In the genomic region with DNA sequence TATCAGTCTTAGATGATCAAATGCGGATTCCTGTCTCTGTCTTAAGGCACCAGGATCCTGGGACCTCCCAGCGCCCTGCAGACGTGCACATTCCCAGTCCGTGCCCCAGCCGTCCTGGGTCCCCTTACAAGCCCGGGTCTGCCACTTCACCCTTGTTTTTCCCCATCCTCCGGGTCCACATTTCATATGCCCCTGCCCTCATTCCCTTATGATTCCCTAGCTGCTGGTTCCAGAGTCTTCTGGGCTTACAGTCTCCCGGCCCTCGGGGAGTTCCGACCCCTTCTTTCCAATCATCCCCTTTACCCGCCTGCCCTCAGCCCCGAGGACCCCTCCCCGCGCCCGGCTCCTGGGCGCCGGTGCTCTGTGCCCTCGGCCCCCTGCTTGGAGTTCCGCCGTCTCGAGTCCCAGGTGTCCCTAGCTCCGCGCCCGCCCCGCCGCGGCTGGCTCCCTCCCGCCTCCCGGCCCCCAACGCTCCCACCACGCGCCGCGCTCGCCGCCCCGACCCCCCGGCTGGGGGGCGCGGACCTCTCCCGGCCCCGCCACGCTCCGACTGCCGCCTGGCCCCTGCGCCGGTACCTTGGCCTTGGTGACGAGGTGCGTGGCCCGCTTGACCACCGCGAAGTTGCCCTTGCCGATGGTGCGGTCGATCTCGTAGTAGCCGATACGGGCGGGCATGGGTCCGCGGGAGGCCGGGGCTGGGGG, we compare ENCODE assay signal across 8 cellular contexts. TPM values are rescaled to one million over a fixed set of nuclear protein-coding genes. Genes with fewer than 3 reads are reported as not detected.
A peak's percentile ranks its signal among the peaks of the same experiment; 100 is the strongest.
DNase-seq lines count a peak whose midpoint lies in the region; ATAC-seq and TF ChIP-seq lines count a peak whose summit lies in the region.

No MANE protein-coding gene starts in this region.

- no TSS peak for BruUV-seq in OCI-LY7 (replicated peaks; lab: Mats Ljungman, UMichigan)

- H3K4me1 ChIP-seq in cardiac muscle cell (ENCODE audit: low read depth) (peaks cover 27% of the 10 kb centered on the region), OCI-LY7 (ENCODE audit: insufficient read depth, low read length, poor library complexity, severe bottlenecking) (peaks cover 37% of the 10 kb centered on the region), rectal smooth muscle tissue (ENCODE audit: control insufficient read depth, insufficient read depth, low read length) (peaks cover 27% of the 10 kb centered on the region)

- H3K36me3 ChIP-seq in cardiac muscle cell (no peaks in the 10 kb centered on the region), OCI-LY7 (ENCODE audit: insufficient read depth, low read length) (peaks cover 7% of the 10 kb centered on the region), rectal smooth muscle tissue (ENCODE audit: control insufficient read depth, insufficient read depth, low read length) (no peaks in the 10 kb centered on the region)

- H2AFZ ChIP-seq in OCI-LY7 (ENCODE audit: low read length): peak overlapping the region; percentile 17; the same call in 1 of the 2 replicates

- intact Hi-C loops in Right ventricle myocardium superior (cut with DNase I) (no loop called here), OCI-LY7 (cut with micrococcal nuclease; ENCODE audit: unreplicated experiment) (loop anchor here (2.0 to 10.0 kb wide), 3 partner anchors 113 to 219 kb away; no protein-coding TSS in a partner anchor)

- H3K4me2 ChIP-seq in OCI-LY7 (ENCODE audit: low read length): peak overlapping the region; percentile 85

- H3K27me3 ChIP-seq in cardiac muscle cell: no peaks in the 10 kb centered on the region
- H3K27me3 ChIP-seq in rectal smooth muscle tissue (ENCODE audit: control insufficient read depth, insufficient read depth, low read length): no peaks in the 10 kb centered on the region

- H3K9me2 ChIP-seq in OCI-LY7 (ENCODE audit: insufficient read depth, low read length): no peaks in the 10 kb centered on the region

- peaks cover 13% of the 10 kb centered on the region for H4K20me1 ChIP-seq in OCI-LY7 (ENCODE audit: insufficient read depth, low read length)

- H3K9ac ChIP-seq in rectal smooth muscle tissue (ENCODE audit: low read length): peak overlapping the region; percentile 76

- no peak for ATAC-seq in Right ventricle myocardium superior (ENCODE audit: poor library complexity)
- ATAC-seq in HG02943 (IDR thresholded peaks at IDR 0.05; ENCODE audit: low read depth, unreplicated experiment): peak; percentile 13

- DNase-seq in cardiac muscle cell (ENCODE audit: low read depth in 1 of 2, low spot score in 1 of 2) (peak in 1 of 2 donors; percentile 69), Right ventricle myocardium superior (no peak), OCI-LY7 (ENCODE audit: low spot score) (peak; percentile 66), amniotic epithelial cell (ENCODE audit: low read depth) (peak; percentile 8), hepatic stellate cell (ENCODE audit: low spot score) (peak; percentile 42), NCI-H774 (lab: John Stamatoyannopoulos, UW) (no peak)

- POLR2A ChIA-PET in OCI-LY7 (lab: Charles Lee): interaction anchor here (0.7 to 4.4 kb wide), 8 partner anchors 24 to 210 kb away, joined by 3 to 28 read pairs (median 4); no protein-coding TSS in a partner anchor

- CTCF ChIA-PET in OCI-LY7 (lab: Charles Lee; ENCODE audit: unreplicated experiment): interaction anchor here (0.6 to 1.5 kb wide), 2 partner anchors 142 to 216 kb away, joined by 3 to 5 read pairs; no protein-coding TSS in a partner anchor

- TF ChIP-seq CTCF in cardiac muscle cell (IDR thresholded peaks at IDR 0.05; ENCODE audit: low read depth, low read length): no peak
- no peak for TF ChIP-seq CTCF in OCI-LY7 (conservative IDR thresholded peaks at IDR 0.05; ENCODE audit: low read length)

- peaks cover 60% of the 10 kb centered on the region for H3K79me2 ChIP-seq in OCI-LY7 (ENCODE audit: insufficient read depth, low read depth, low read length)

- H3K4me3 ChIP-seq in cardiac muscle cell (peak overlapping the region; percentile 98), OCI-LY7 (ENCODE audit: low read depth, low read length, poor library complexity, severe bottlenecking) (peak overlapping the region; percentile 86), rectal smooth muscle tissue (ENCODE audit: low read length) (peak overlapping the region; percentile 86)

- H3K9me3 ChIP-seq in cardiac muscle cell (ENCODE audit: low read depth) (no peaks in the 10 kb centered on the region), OCI-LY7 (ENCODE audit: low read length) (no peaks in the 10 kb centered on the region)

- H3K27ac ChIP-seq in cardiac muscle cell: peak overlapping the region; percentile 97
- peak overlapping the region; percentile 61 for H3K27ac ChIP-seq in OCI-LY7 (ENCODE audit: low read depth, low read length, poor library complexity, severe bottlenecking)
- H3K27ac ChIP-seq in rectal smooth muscle tissue (ENCODE audit: low read depth, low read length): peak overlapping the region; percentile 98

RNA-seq across cellular contexts. Expression of a gene that starts 0.5 kb away (rescaled TPM):
- 27.4 and 58.5 TPM in 2 replicates for total RNA-seq in cardiac muscle cell
- polyA plus RNA-seq in cardiac muscle cell: 29.1 and 39.7 TPM in 2 replicates
- 30.6 TPM for total RNA-seq in Right ventricle myocardium superior
- 29.3 and 37.2 TPM in 2 replicates for total RNA-seq in OCI-LY7 (2014; rRNA removed; shearing (Covaris generic))
- total RNA-seq in OCI-LY7 (2022): 72.9 and 78.6 TPM in 2 replicates

RNA-seq across cellular contexts. Expression of a gene that starts 46.4 kb away (rescaled TPM):
- total RNA-seq in cardiac muscle cell (58.7 and 71.8 TPM in 2 replicates), Right ventricle myocardium superior (42.6 TPM), OCI-LY7 (2022) (59.9 and 60.2 TPM in 2 replicates)
- 25.6 and 25.8 TPM in 2 replicates for polyA plus RNA-seq in cardiac muscle cell
- total RNA-seq in OCI-LY7 (2014; rRNA removed; shearing (Covaris generic)): 62.8 and 65.3 TPM in 2 replicates

Comparison
In these comparisons a context has a peak if more than half of its experiments do, and no peak if none do; other contexts are left out.
1. DNase-seq: peak in OCI-LY7 (single experiment), amniotic epithelial cell (single experiment) and hepatic stellate cell (single experiment); none in Right ventricle myocardium superior (single experiment) and NCI-H774 (single experiment).
2. Peak in every context shown above with its lines, with median percentiles within 50 percentile points of each other: H3K27ac ChIP-seq and H3K4me3 ChIP-seq.